ENCODE assay signal across 6 cellular contexts in the genomic region with DNA sequence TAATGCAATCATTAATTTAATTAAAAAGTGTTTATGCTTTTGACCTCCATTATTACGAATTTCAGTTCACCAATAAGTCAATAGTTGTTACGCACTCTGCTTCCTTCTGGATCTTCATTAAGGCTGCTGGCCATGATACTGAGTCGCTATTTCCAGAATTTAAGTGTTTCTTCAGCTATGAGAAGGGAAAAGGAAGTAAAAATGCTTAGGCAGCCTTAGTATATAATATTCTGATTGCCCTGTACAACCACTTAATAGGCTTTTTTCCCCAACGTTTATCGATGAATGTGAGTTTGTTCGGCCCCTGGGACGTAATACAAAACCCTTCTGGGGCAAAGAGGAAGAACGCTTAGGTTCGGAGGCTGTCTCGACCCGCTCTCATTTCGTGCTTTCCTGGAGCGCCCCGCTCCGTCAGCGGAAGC. TPM values are rescaled to one million over a fixed set of nuclear protein-coding genes. Genes with fewer than 3 reads are reported as not detected.
DNase-seq lines count a peak whose midpoint lies in the region; ATAC-seq, FAIRE-seq and TF ChIP-seq lines count a peak whose summit lies in the region.

No MANE protein-coding gene starts in this region.

- no peaks in the 10 kb centered on the region for H3K9me3 Mint-ChIP-seq in type B pancreatic cell

- no peaks in the 10 kb centered on the region for H3K36me3 Mint-ChIP-seq in type B pancreatic cell

- peak overlapping the region; percentile 99 for H3K27ac Mint-ChIP-seq in type B pancreatic cell

- DNase-seq in RCC 7860 (ENCODE audit: low spot score), result no peak
- DNase-seq in head of caudate nucleus, result peak in 28 of 42 donors; percentile 68 to 93 (median 83)
- DNase-seq in type B pancreatic cell (ENCODE audit: extremely low spot score, unreplicated experiment), result no peak
- DNase-seq in LoVo (ENCODE audit: low spot score), result no peak
- DNase-seq in activated CD4-positive, alpha-beta T cell treated with anti-CD3 and anti-CD28 coated beads for 48 hours, result no peak

- peak overlapping the region; percentile 96 for H3K4me3 Mint-ChIP-seq in type B pancreatic cell

- peaks cover 25% of the 10 kb centered on the region for H3K4me1 Mint-ChIP-seq in type B pancreatic cell (ENCODE audit: unreplicated experiment)

- FAIRE-seq in RCC 7860 (lab: Jason Lieb, UNC), result peak; percentile 51

- peak; percentile 26 for TF ChIP-seq CTCF in type B pancreatic cell (conservative IDR thresholded peaks at IDR 0.05)

- peak; percentile 22 for ATAC-seq in GM18867 (IDR thresholded peaks at IDR 0.05; ENCODE audit: unreplicated experiment)

- no peaks in the 10 kb centered on the region for H3K27me3 Mint-ChIP-seq in type B pancreatic cell

- intact Hi-C loops in head of caudate nucleus (cut with DNase I), result no loop called here

RNA-seq across cellular contexts. Expression of gene OARD1, which starts 0.6 kb away (rescaled TPM):
- total RNA-seq in type B pancreatic cell (ENCODE audit: low replicate concordance), result 30.7 and 33.7 TPM in 2 replicates

RNA-seq across cellular contexts. Expression of gene NFYA, which starts 1.3 kb away (rescaled TPM):
- total RNA-seq in type B pancreatic cell (ENCODE audit: low replicate concordance), result 31.4 and 40.4 TPM in 2 replicates

RNA-seq across cellular contexts. Expression of gene APOBEC2, which starts 18.5 kb away (rescaled TPM):
- total RNA-seq in type B pancreatic cell (ENCODE audit: low replicate concordance), result 0.64 and 1.5 TPM in 2 replicates

RNA-seq across cellular contexts. Expression of gene TSPO2, which starts 29.2 kb away (rescaled TPM):
- not detected in 2 replicates for total RNA-seq in type B pancreatic cell (ENCODE audit: low replicate concordance)

RNA-seq across cellular contexts. Expression of gene UNC5CL, which starts 32.5 kb away (rescaled TPM):
- total RNA-seq in type B pancreatic cell (ENCODE audit: low replicate concordance), result 3.1 and 5.1 TPM in 2 replicates

Comparison
In these comparisons a context has a peak if more than half of its experiments do, and no peak if none do; other contexts are left out.
1. DNase-seq: peak in head of caudate nucleus (28 of 42); none in RCC 7860 (single experiment), type B pancreatic cell (single experiment), LoVo (single experiment) and activated CD4-positive, alpha-beta T cell treated with anti-CD3 and anti-CD28 coated beads for 48 hours (single experiment).